In the genomic region with DNA sequence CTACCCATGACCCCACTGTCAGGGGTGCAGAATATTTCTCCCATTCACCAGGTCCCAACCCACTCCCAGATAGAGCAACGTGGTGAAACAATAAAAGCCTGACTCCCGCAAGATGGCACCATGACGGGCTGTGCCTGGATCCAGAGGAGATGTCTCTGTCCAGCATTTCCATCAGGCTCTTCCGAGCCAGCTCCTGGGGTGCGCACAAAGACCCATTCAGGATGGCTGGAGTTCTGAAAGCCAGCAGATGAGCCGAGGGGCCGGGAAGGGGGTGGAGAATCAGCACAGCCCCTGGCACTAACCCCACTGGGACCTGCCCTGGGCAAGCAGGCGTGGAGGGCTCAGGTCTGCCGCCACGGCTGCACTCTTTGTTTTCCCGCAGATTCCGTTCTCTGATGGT, we compare ENCODE assay signal across 20 cellular contexts.
DNase-seq lines count a peak whose midpoint lies in the region; ATAC-seq and TF ChIP-seq lines count a peak whose summit lies in the region.
"Had no signal": no experiment of that assay in that cellular context is flagged by ENCODE, and none has a peak within 500 bp of the region (broad histone marks: within the 10 kb centered on the region; RNA-seq: fewer than 3 reads in every experiment).

No MANE protein-coding gene starts in this region.

- peak overlapping the region; percentile 53 to 71 for H3K27ac ChIP-seq in coronary artery
- H3K27ac ChIP-seq in tibial artery, result peak overlapping the region; percentile 76 to 77
- H3K27ac ChIP-seq: skin epidermis, WERI-Rb-1 had no signal

- peaks cover 0 to 67% (median 46%) of the 10 kb centered on the region in 4 donors for H3K4me1 ChIP-seq in tibial artery

- TF ChIP-seq CTCF in coronary artery (IDR thresholded peaks at IDR 0.05) (no peak), neural crest cell (conservative IDR thresholded peaks at IDR 0.05) (no peak), tibial artery (IDR thresholded peaks at IDR 0.05) (no peak)

- H3K27me3 ChIP-seq in tibial artery, result no peaks in the 10 kb centered on the region

- TF ChIP-seq RAD21 in Ishikawa (IDR thresholded peaks at IDR 0.05; ENCODE audit: low read depth), result no peak

- no peak for DNase-seq in coronary artery (ENCODE audit: low spot score)
- no peak for DNase-seq in neural crest cell (ENCODE audit: low read depth, low spot score)
- no peak for DNase-seq in tibial artery
- no peak for DNase-seq in NCI-H446 treated with DMSO at 0.1 percent for 48 hours (lab: John Stamatoyannopoulos, UW)
- no peak for DNase-seq in NK-92 treated with Interleukin-12 subunit alpha and Interleukin-12 subunit beta, amount 100 ng/mL, for 24 hours (lab: John Stamatoyannopoulos, UW)
- DNase-seq: activated CD4-positive, alpha-beta T cell treated with anti-CD3 and anti-CD28 coated beads, Interleukin-2, amount 50 U/mL, for 1 hour; activated naive CD8-positive, alpha-beta T cell treated with anti-CD3 and anti-CD28 coated beads for 36 hours; CD4-positive, alpha-beta T cell; GDM1; H7; NCI-H2081 treated with DMSO at 0.1 percent for 48 hours; stimulated activated naive CD4-positive, alpha-beta T cell treated with Interleukin-2 at 50 U/mL for 16 hours; WERI-Rb-1 had no signal

- no peaks in the 10 kb centered on the region for H3K27me3 Mint-ChIP-seq in neural crest cell (ENCODE audit: low read depth)

- H3K36me3 ChIP-seq in tibial artery, result no peaks in the 10 kb centered on the region
- H3K36me3 ChIP-seq: WERI-Rb-1 had no signal

- H3K9me3 ChIP-seq in tibial artery, result no peaks in the 10 kb centered on the region

- H3K36me3 Mint-ChIP-seq in neural crest cell (ENCODE audit: low read depth), result no peaks in the 10 kb centered on the region
- H3K36me3 Mint-ChIP-seq: activated naive CD8-positive, alpha-beta T cell treated with anti-CD3 and anti-CD28 coated beads for 36 hours; IgD-negative memory B cell; mesothelial cell of epicardium had no signal

- peak overlapping the region; percentile 37 for H3K27ac Mint-ChIP-seq in neural crest cell (ENCODE audit: unreplicated experiment)
- H3K27ac Mint-ChIP-seq: activated naive CD8-positive, alpha-beta T cell treated with anti-CD3 and anti-CD28 coated beads for 36 hours; activated T-helper 17 cell treated with anti-CD3 and anti-CD28 coated beads, Interleukin-2, amount 50 U/mL, for 72 hours; CD4-positive, alpha-beta T cell; IgD-negative memory B cell; mesothelial cell of epicardium had no signal

- H3K4me3 ChIP-seq in coronary artery, result no peak overlapping the region
- no peak overlapping the region for H3K4me3 ChIP-seq in tibial artery
- H3K4me3 ChIP-seq: skin epidermis had no signal

- no peaks in the 10 kb centered on the region for H3K9me3 Mint-ChIP-seq in neural crest cell
- H3K9me3 Mint-ChIP-seq: activated naive CD8-positive, alpha-beta T cell treated with anti-CD3 and anti-CD28 coated beads for 36 hours; activated T-helper 17 cell treated with anti-CD3 and anti-CD28 coated beads, Interleukin-2, amount 50 U/mL, for 72 hours; CD4-positive, alpha-beta T cell; IgD-negative memory B cell; mesothelial cell of epicardium; nephron had no signal

- intact Hi-C loops in tibial artery (cut with DNase I; ENCODE audit: low total_unique reads), result loop anchor here (10.0 kb wide), 1 partner anchor 152 kb away; no protein-coding TSS in a partner anchor

- H3K4me1 Mint-ChIP-seq in neural crest cell, result peaks cover 11% of the 10 kb centered on the region
- H3K4me1 Mint-ChIP-seq: activated T-helper 17 cell treated with anti-CD3 and anti-CD28 coated beads, Interleukin-2, amount 50 U/mL, for 72 hours had no signal

- H3K4me3 Mint-ChIP-seq in neural crest cell, result no peak overlapping the region
- H3K4me3 Mint-ChIP-seq: activated naive CD8-positive, alpha-beta T cell treated with anti-CD3 and anti-CD28 coated beads for 36 hours; activated T-helper 17 cell treated with anti-CD3 and anti-CD28 coated beads, Interleukin-2, amount 50 U/mL, for 72 hours; CD4-positive, alpha-beta T cell; IgD-negative memory B cell; mesothelial cell of epicardium; nephron had no signal

- TF ChIP-seq EP300 in Ishikawa (IDR thresholded peaks at IDR 0.05; ENCODE audit: borderline replicate concordance), result no peak

- no peak for ATAC-seq in esophagus mucosa
- ATAC-seq: activated T-helper 17 cell treated with anti-CD3 and anti-CD28 coated beads, Interleukin-2, amount 50 U/mL, for 72 hours had no signal

TF ChIP-seq in Ishikawa, 13 proteins besides CTCF, POLR2A, EP300 and RAD21:
- no peak for TF ChIP-seq CREB1 (IDR thresholded peaks at IDR 0.05; ENCODE audit: low read depth)
- no peak for TF ChIP-seq TEAD4 (IDR thresholded peaks at IDR 0.05)
- no peak for TF ChIP-seq FOXM1 (IDR thresholded peaks at IDR 0.05; ENCODE audit: borderline replicate concordance, low read depth)
- peak; percentile 59 for TF ChIP-seq REST (IDR thresholded peaks at IDR 0.05; ENCODE audit: low read depth)
- TF ChIP-seq, protein P1, sequence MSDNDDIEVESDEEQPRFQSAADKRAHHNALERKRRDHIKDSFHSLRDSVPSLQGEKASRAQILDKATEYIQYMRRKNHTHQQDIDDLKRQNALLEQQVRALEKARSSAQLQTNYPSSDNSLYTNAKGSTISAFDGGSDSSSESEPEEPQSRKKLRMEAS (IDR thresholded peaks at IDR 0.05), result no peak
TF ChIP-seq in Ishikawa: peak in this region for 1.
